In genomic region chr13:59416561-59416960, GRCh38 we compare ENCODE assay signal across 22 cellular contexts.
DNase-seq lines count a peak whose midpoint lies in the region; ATAC-seq, FAIRE-seq and TF ChIP-seq lines count a peak whose summit lies in the region.
"Had no signal": no experiment of that assay in that cellular context is flagged by ENCODE, and none has a peak within 500 bp of the region (broad histone marks: within the 10 kb centered on the region; RNA-seq: fewer than 3 reads in every experiment).

No MANE protein-coding gene starts in this region.

- no peak overlapping the region for H4K5ac ChIP-seq in H9 (ENCODE audit: insufficient read length, low read depth, low read length)

- H3K4me1 ChIP-seq in H9 (ENCODE audit: insufficient read depth, low read length), result peaks cover 2% of the 10 kb centered on the region; the same call in 1 of the 2 replicates
- no peaks in the 10 kb centered on the region for H3K4me1 ChIP-seq in astrocyte (ENCODE audit: insufficient read depth, low read length)
- peaks cover 0 to 5% of the 10 kb centered on the region in 2 donors for H3K4me1 ChIP-seq in neuronal stem cell (ENCODE audit: control insufficient read depth in 2 of 2, insufficient read depth in 1 of 2, low read depth in 1 of 2, low read length in 2 of 2)
- H3K4me1 ChIP-seq in aorta (ENCODE audit: control insufficient read depth in 1 of 2, insufficient read depth in 2 of 2, low read length in 2 of 2), result no peaks in the 10 kb centered on the region
- H3K4me1 ChIP-seq: A549, BE2C had no signal

- peaks cover 4 to 18% (median 14%) of the 10 kb centered on the region in 3 experiments; a peak in 5 of 7 replicates for H3K36me3 Mint-ChIP-seq in H9 (ENCODE audit: insufficient read depth in 1 of 3, low read depth in 3 of 3)
- no peaks in the 10 kb centered on the region for H3K36me3 Mint-ChIP-seq in astrocyte (ENCODE audit: low read depth, unreplicated experiment)
- no peaks in the 10 kb centered on the region for H3K36me3 Mint-ChIP-seq in activated T-cell treated with anti-CD3 and anti-CD28 coated beads, Interleukin-2, amount 50 U/mL, for 24 hours (ENCODE audit: low read depth)
- H3K36me3 Mint-ChIP-seq: CD4-positive, CD25-positive, alpha-beta regulatory T cell; IgD-negative memory B cell had no signal

- H3K27ac ChIP-seq in H9 (ENCODE audit: insufficient read length, low read depth, low read length), result no peak overlapping the region
- H3K27ac ChIP-seq in astrocyte (ENCODE audit: low read depth, low read length), result no peak overlapping the region
- no peak overlapping the region for H3K27ac ChIP-seq in neuronal stem cell (replicated peaks; ENCODE audit: low read length)
- no peak overlapping the region for H3K27ac ChIP-seq in aorta (ENCODE audit: low read depth in 1 of 2, low read length in 2 of 2)
- H3K27ac ChIP-seq: A549, GM23248, PC-9 had no signal

- no peak overlapping the region for H3K14ac ChIP-seq in H9 (ENCODE audit: insufficient read depth, low read length)
- no peak overlapping the region for H3K14ac ChIP-seq in neuronal stem cell (ENCODE audit: low read length)

- H4K20me1 ChIP-seq in H9 (ENCODE audit: control insufficient read depth, insufficient read depth, insufficient read length) (no peaks in the 10 kb centered on the region), astrocyte (ENCODE audit: insufficient read depth, low read length) (no peaks in the 10 kb centered on the region)

- no peaks in the 10 kb centered on the region for H3K36me3 ChIP-seq in astrocyte (ENCODE audit: insufficient read depth, low read length)
- H3K36me3 ChIP-seq in neuronal stem cell (replicated peaks in 1 of 2; ENCODE audit: control insufficient read depth in 2 of 2, insufficient read depth in 2 of 2, low read length in 2 of 2), result no peaks in the 10 kb centered on the region
- no peaks in the 10 kb centered on the region for H3K36me3 ChIP-seq in aorta (ENCODE audit: control insufficient read depth in 1 of 2, insufficient read depth in 2 of 2, low read length in 1 of 2)
- H3K36me3 ChIP-seq: BE2C had no signal

- no peak overlapping the region for H3K4me3 ChIP-seq in astrocyte (ENCODE audit: insufficient read depth, low read depth, low read length)
- no peak overlapping the region for H3K4me3 ChIP-seq in neuronal stem cell (ENCODE audit: low read length in 2 of 2)
- no peak overlapping the region for H3K4me3 ChIP-seq in aorta (ENCODE audit: low read length in 2 of 2)
- H3K4me3 ChIP-seq: A549, GM23248, PC-9 had no signal

- H2BK120ac ChIP-seq in H9 (ENCODE audit: low read depth, low read length, poor library complexity, severe bottlenecking), result no peak overlapping the region
- H2BK120ac ChIP-seq in neuronal stem cell (ENCODE audit: low read depth, low read length), result no peak overlapping the region

- FAIRE-seq in astrocyte (lab: Jason Lieb, UNC), result no peak
- FAIRE-seq: A549 had no signal

- H3K27me3 Mint-ChIP-seq in H9 (ENCODE audit: low read depth), result no peaks in the 10 kb centered on the region
- H3K27me3 Mint-ChIP-seq in astrocyte (ENCODE audit: low read depth, unreplicated experiment), result peaks cover 3% of the 10 kb centered on the region
- peaks cover 3% of the 10 kb centered on the region for H3K27me3 Mint-ChIP-seq in activated T-cell treated with anti-CD3 and anti-CD28 coated beads, Interleukin-2, amount 50 U/mL, for 24 hours
- H3K27me3 Mint-ChIP-seq: IgD-negative memory B cell had no signal

- H2BK20ac ChIP-seq in H9 (ENCODE audit: low read depth, low read length, poor library complexity, severe bottlenecking), result no peak overlapping the region

- H3K4me2 ChIP-seq in H9 (ENCODE audit: insufficient read depth, insufficient read length, low read length) (no peak overlapping the region), astrocyte (ENCODE audit: low read length) (no peak overlapping the region), neuronal stem cell (ENCODE audit: insufficient read depth, low read length, poor library complexity, severe bottlenecking) (no peak overlapping the region)
- H3K4me2 ChIP-seq: A549, PC-9 had no signal

- H2BK5ac ChIP-seq in H9 (ENCODE audit: insufficient read length, low read length) (no peak overlapping the region), neuronal stem cell (ENCODE audit: low read length) (no peak overlapping the region)

- H2BK12ac ChIP-seq in H9 (ENCODE audit: insufficient read length, low read depth, low read length) (no peak overlapping the region), neuronal stem cell (ENCODE audit: low read length) (no peak overlapping the region)

- peak overlapping the region in 1 of 3 experiments; percentile 76; a peak in 3 of 7 replicates for H3K27ac Mint-ChIP-seq in H9
- no peak overlapping the region for H3K27ac Mint-ChIP-seq in astrocyte (ENCODE audit: unreplicated experiment)
- H3K27ac Mint-ChIP-seq in activated T-cell treated with anti-CD3 and anti-CD28 coated beads, Interleukin-2, amount 50 U/mL, for 24 hours, result no peak overlapping the region
- H3K27ac Mint-ChIP-seq: CD4-positive, CD25-positive, alpha-beta regulatory T cell; IgD-negative memory B cell had no signal

- peaks cover 12 to 13% of the 10 kb centered on the region in 2 experiments for H3K9me3 Mint-ChIP-seq in H9
- peaks cover 7% of the 10 kb centered on the region for H3K9me3 Mint-ChIP-seq in astrocyte (ENCODE audit: unreplicated experiment)
- no peaks in the 10 kb centered on the region for H3K9me3 Mint-ChIP-seq in activated T-cell treated with anti-CD3 and anti-CD28 coated beads, Interleukin-2, amount 50 U/mL, for 24 hours

- no peak overlapping the region for H3T11ph ChIP-seq in H9 (ENCODE audit: low read length)

- H4K8ac ChIP-seq in H9 (replicated peaks; ENCODE audit: insufficient read length, low read depth, low read length) (no peak overlapping the region), neuronal stem cell (ENCODE audit: low read depth, low read length) (no peak overlapping the region)

- H4K91ac ChIP-seq in H9 (ENCODE audit: insufficient read length, low read depth, low read length), result no peak overlapping the region
- no peak overlapping the region for H4K91ac ChIP-seq in neuronal stem cell (ENCODE audit: low read depth, low read length, poor library complexity)

- H3K79me1 ChIP-seq in H9 (ENCODE audit: insufficient read depth, low read depth, low read length, poor library complexity, severe bottlenecking) (no peaks in the 10 kb centered on the region), neuronal stem cell (ENCODE audit: low read depth, low read length) (no peaks in the 10 kb centered on the region)

- H3K79me2 ChIP-seq in H9 (ENCODE audit: insufficient read depth, low read length) (no peaks in the 10 kb centered on the region), astrocyte (ENCODE audit: insufficient read depth, low read length) (no peaks in the 10 kb centered on the region)

- H3K4ac ChIP-seq in H9 (ENCODE audit: low read depth, low read length) (no peak overlapping the region), neuronal stem cell (ENCODE audit: low read length) (no peak overlapping the region)

- H3K23me2 ChIP-seq in H9 (ENCODE audit: insufficient read length, low read depth, low read length, poor library complexity, severe bottlenecking), result no peaks in the 10 kb centered on the region

- TF ChIP-seq CTCF in H9 (conservative IDR thresholded peaks at IDR 0.05), result no peak
- no peak for TF ChIP-seq CTCF in astrocyte (IDR thresholded peaks at IDR 0.05; ENCODE audit: insufficient read depth, low read depth, low read length)

- H3K18ac ChIP-seq in H9 (ENCODE audit: insufficient read length, low read depth, low read length) (peak overlapping the region; percentile 21), neuronal stem cell (ENCODE audit: low read length) (peak overlapping the region; percentile 67)

- DNase-seq in H9 (no peak), NCI-H2171 treated with DMSO at 0.1 percent for 48 hours (lab: John Stamatoyannopoulos, UW) (peak; percentile 79), astrocyte (ENCODE audit: low read depth) (no peak), neuronal stem cell (ENCODE audit: low spot score) (no peak), aorta (no peak)
- no peak for DNase-seq in activated T-cell treated with anti-CD3 and anti-CD28 coated beads, Interleukin-2, amount 50 U/mL, for 24 hours
- DNase-seq: BE2C; CD4-positive, CD25-positive, alpha-beta regulatory T cell; EL; GF-D8; GM23248; MV-4-11; NCI-H1105 treated with DMSO at 0.1 percent for 48 hours; NCI-H2029 treated with DMSO at 0.1 percent for 48 hours; NCI-H748 treated with DMSO at 0.1 percent for 48 hours; PC-9; RPMI8226; SIG-M5; T-helper 1 cell had no signal

- ATAC-seq in GM19035 (IDR thresholded peaks at IDR 0.05; ENCODE audit: unreplicated experiment), result no peak
- ATAC-seq in aorta (ENCODE audit: low FRiP score), result no peak
- ATAC-seq: A549 had no signal

- no CpG with 5 or more reads among the region's 2 CpGs for WGBS in H9 (ENCODE audit: extremely low coverage, insufficient read length, low lambda C conversion rate)
- WGBS in neuronal stem cell (ENCODE audit: extremely low coverage in 2 of 2, insufficient read length in 2 of 2, insufficient replicate concordance in 1 of 2), 2 donors, result no CpG with 5 or more reads among the region's 2 CpGs
- WGBS in aorta, 2 donors, result 93% methylated on average over 2 of the region's 2 CpGs

- H3K9me3 ChIP-seq in H9 (ENCODE audit: control insufficient read depth, low read depth, low read length) (no peaks in the 10 kb centered on the region), astrocyte (ENCODE audit: insufficient read depth, low read depth, low read length) (no peaks in the 10 kb centered on the region), neuronal stem cell (replicated peaks in 1 of 2; ENCODE audit: control insufficient read depth in 2 of 2, insufficient read depth in 1 of 2, low read depth in 1 of 2, low read length in 2 of 2) (no peaks in the 10 kb centered on the region), aorta (ENCODE audit: control insufficient read depth, low read length) (no peaks in the 10 kb centered on the region)
- H3K9me3 ChIP-seq: A549, BE2C had no signal

- intact Hi-C loops in aorta (cut with DNase I), result no loop called here

- peaks cover 22 to 32% of the 10 kb centered on the region in 2 experiments for H3K4me1 Mint-ChIP-seq in H9
- H3K4me1 Mint-ChIP-seq in astrocyte (ENCODE audit: low read depth, unreplicated experiment), result peaks cover 9% of the 10 kb centered on the region
- H3K4me1 Mint-ChIP-seq in activated T-cell treated with anti-CD3 and anti-CD28 coated beads, Interleukin-2, amount 50 U/mL, for 24 hours (ENCODE audit: low read depth), result no peaks in the 10 kb centered on the region
- H3K4me1 Mint-ChIP-seq: CD4-positive, CD25-positive, alpha-beta regulatory T cell; IgD-negative memory B cell had no signal

- H3K27me3 ChIP-seq in H9 (ENCODE audit: insufficient read depth, low read length) (no peaks in the 10 kb centered on the region), astrocyte (ENCODE audit: insufficient read depth, low read length) (no peaks in the 10 kb centered on the region), neuronal stem cell (ENCODE audit: control insufficient read depth in 3 of 3, insufficient read depth in 3 of 3, low read depth in 1 of 3, low read length in 3 of 3) (no peaks in the 10 kb centered on the region), aorta (ENCODE audit: control insufficient read depth in 1 of 2, insufficient read depth in 2 of 2, low read length in 1 of 2) (no peaks in the 10 kb centered on the region)
- H3K27me3 ChIP-seq: BE2C had no signal

- H3K23ac ChIP-seq in H9 (ENCODE audit: insufficient read length, low read depth, low read length) (no peak overlapping the region), neuronal stem cell (ENCODE audit: low read depth, low read length, poor library complexity) (no peak overlapping the region)

- no peak overlapping the region for H2AFZ ChIP-seq in H9 (ENCODE audit: low read length)
- peak overlapping the region; percentile 17 for H2AFZ ChIP-seq in astrocyte (ENCODE audit: low read depth, low read length)
- no peak overlapping the region for H2AFZ ChIP-seq in neuronal stem cell (ENCODE audit: low read length)
- H2AFZ ChIP-seq: GM23248, PC-9 had no signal

- H3K4me3 Mint-ChIP-seq in H9 (no peak overlapping the region), astrocyte (ENCODE audit: unreplicated experiment) (no peak overlapping the region)
- H3K4me3 Mint-ChIP-seq in activated T-cell treated with anti-CD3 and anti-CD28 coated beads, Interleukin-2, amount 50 U/mL, for 24 hours, result no peak overlapping the region
- H3K4me3 Mint-ChIP-seq: CD4-positive, CD25-positive, alpha-beta regulatory T cell; IgD-negative memory B cell had no signal

- no peak overlapping the region for H3K56ac ChIP-seq in H9 (ENCODE audit: insufficient read length, low read depth, low read length)

- H3K9ac ChIP-seq in H9 (ENCODE audit: extremely low read depth, insufficient read length, low read length), result no peak overlapping the region
- H3K9ac ChIP-seq in astrocyte (ENCODE audit: low read length), result no peak overlapping the region
- no peak overlapping the region for H3K9ac ChIP-seq in neuronal stem cell (ENCODE audit: low read depth, low read length, poor library complexity)
- H3K9ac ChIP-seq: GM23248 had no signal

- H2AK5ac ChIP-seq in H9 (ENCODE audit: insufficient read length, low read length) (no peak overlapping the region), neuronal stem cell (ENCODE audit: low read depth, low read length) (no peak overlapping the region)

- H2BK15ac ChIP-seq in H9 (ENCODE audit: low read depth, low read length) (no peak overlapping the region), neuronal stem cell (ENCODE audit: low read length) (no peak overlapping the region)
